Comparison of ENCODE assay signal across 1 cellular context in genomic region chr1:17540255-17541001, GRCh38.
TF ChIP-seq lines count a peak whose summit lies in the region.

No MANE protein-coding gene starts in this region.

TF ChIP-seq in HepG2, 621 proteins besides CTCF, POLR2A, EP300 and RAD21 (continued from another document):
- 0 out of 2 replicates have a peak, but pooled peaks have one; percentile 9 for TF ChIP-seq ZNF275 (CRISPR knock-in tag; IDR thresholded peaks at IDR 0.05; ENCODE audit: borderline replicate concordance)
- TF ChIP-seq MXD4 (CRISPR knock-in tag; IDR thresholded peaks at IDR 0.05) = no peak
- TF ChIP-seq PATZ1 (CRISPR knock-in tag; IDR thresholded peaks at IDR 0.05) = 0 out of 2 replicates have a peak, but pooled peaks have one; percentile 4
- TF ChIP-seq IRF1 (CRISPR knock-in tag; IDR thresholded peaks at IDR 0.05; ENCODE audit: low read depth) = no peak
- peak; percentile 42 for TF ChIP-seq ZNF687 (CRISPR knock-in tag; IDR thresholded peaks at IDR 0.05)
- TF ChIP-seq RELA (CRISPR knock-in tag; IDR thresholded peaks at IDR 0.05) = no peak
- peak; percentile 11; the same call in 1 of the 2 replicates for TF ChIP-seq FOSL2 (CRISPR knock-in tag; IDR thresholded peaks at IDR 0.05)
- 0 out of 2 replicates have a peak, but pooled peaks have one; percentile 17 for TF ChIP-seq ZNF674 (CRISPR knock-in tag; IDR thresholded peaks at IDR 0.05; ENCODE audit: low read depth)
- TF ChIP-seq YEATS4 (CRISPR knock-in tag; IDR thresholded peaks at IDR 0.05; ENCODE audit: borderline replicate concordance) = peak; percentile 14; the same call in 1 of the 2 replicates
- TF ChIP-seq ZBTB7B (CRISPR knock-in tag; IDR thresholded peaks at IDR 0.05) = peak; percentile 45; the same call in 1 of the 2 replicates
- 0 out of 2 replicates have a peak, but pooled peaks have one; percentile 50 for TF ChIP-seq ZNF280D (CRISPR knock-in tag; IDR thresholded peaks at IDR 0.05)
